Comparison of ENCODE assay signal across 18 cellular contexts in genomic region chr1:92194516-92194915, GRCh38. TPM values are rescaled to one million over a fixed set of nuclear protein-coding genes. Genes with fewer than 3 reads are reported as not detected.
DNase-seq lines count a peak whose midpoint lies in the region; ATAC-seq and TF ChIP-seq lines count a peak whose summit lies in the region.
"Had no signal": no experiment of that assay in that cellular context is flagged by ENCODE, and none has a peak within 500 bp of the region (broad histone marks: within the 10 kb centered on the region; RNA-seq: fewer than 3 reads in every experiment).

No MANE protein-coding gene starts in this region.

- WGBS in mammary epithelial cell (ENCODE audit: low coverage, missing lambda C conversion rate), result 39% methylated on average over 1 of the region's 1 CpG

- no peak overlapping the region for H3K27ac Mint-ChIP-seq in naive thymus-derived CD4-positive, alpha-beta T cell
- H3K27ac Mint-ChIP-seq: CD4-positive, alpha-beta T cell; IgD-negative memory B cell had no signal

- intact Hi-C loops in naive thymus-derived CD4-positive, alpha-beta T cell (cut with micrococcal nuclease), result loop anchor here in 1 of 2 donors (10.0 kb wide), 1 partner anchor 60 kb away; no protein-coding TSS in a partner anchor
- intact Hi-C loops in mammary epithelial cell (cut with micrococcal nuclease), result no loop called here

- H3K4me1 Mint-ChIP-seq in naive thymus-derived CD4-positive, alpha-beta T cell, result no peaks in the 10 kb centered on the region

- no peak for TF ChIP-seq POLR2A in NB4 (IDR thresholded peaks at IDR 0.05; ENCODE audit: extremely low read depth, insufficient read length)

- peaks cover 0 to 6% (median 0%) of the 10 kb centered on the region in 5 donors for H3K27me3 Mint-ChIP-seq in naive thymus-derived CD4-positive, alpha-beta T cell
- H3K27me3 Mint-ChIP-seq: CD4-positive, alpha-beta T cell had no signal

- in situ Hi-C loops in mammary epithelial cell (cut with MboI; ENCODE audit: low sequenced_read_pairs in 2 of 2), result no loop called here

- CTCF ChIA-PET in HEK293 (lab: Yijun Ruan, JAX), result no interaction called here
- CTCF ChIA-PET in naive thymus-derived CD4-positive, alpha-beta T cell (lab: Charles Lee), result no interaction called here
- CTCF ChIA-PET in mammary epithelial cell (lab: Charles Lee; ENCODE audit: low non-redundant PET), result no interaction called here

- TF ChIP-seq CTCF in HEK293 (tag by site-specific recombination; IDR thresholded peaks at IDR 0.05) (no peak), NB4 (IDR thresholded peaks at IDR 0.05; ENCODE audit: low read depth, low read length) (no peak), mammary epithelial cell (conservative IDR thresholded peaks at IDR 0.05 in 1 of 2, IDR thresholded peaks at IDR 0.05 in 1 of 2; ENCODE audit: extremely low read depth in 1 of 2, insufficient read depth in 1 of 2, low read depth in 1 of 2, low read length in 2 of 2) (no peak)

- BruUV-seq in mammary epithelial cell (replicated peaks; lab: Mats Ljungman, UMichigan), result no TSS peak

- dilution Hi-C loops in mammary epithelial cell (cut with HindIII; ENCODE audit: low sequenced_read_pairs), result no loop called here

- ATAC-seq in naive thymus-derived CD4-positive, alpha-beta T cell, result peak; percentile 31
- ATAC-seq in GM18909 (IDR thresholded peaks at IDR 0.05; ENCODE audit: poor library complexity, unreplicated experiment) (no peak), HG03196 (IDR thresholded peaks at IDR 0.05; ENCODE audit: unreplicated experiment) (no peak)

- H3K4me2 ChIP-seq in mammary epithelial cell (ENCODE audit: insufficient read depth, low read depth, low read length), result no peak overlapping the region

- H3K4me3 Mint-ChIP-seq in naive thymus-derived CD4-positive, alpha-beta T cell, result no peak overlapping the region
- H3K4me3 Mint-ChIP-seq: CD4-positive, alpha-beta T cell; IgD-negative memory B cell had no signal

- H4K20me1 ChIP-seq in mammary epithelial cell (ENCODE audit: insufficient read depth, low read length), result no peaks in the 10 kb centered on the region

- H3K9me3 ChIP-seq in HEK293 (ENCODE audit: control insufficient read depth, insufficient read depth, low read depth, low read length) (no peaks in the 10 kb centered on the region), mammary epithelial cell (replicated peaks; ENCODE audit: insufficient read depth, low read length) (no peaks in the 10 kb centered on the region)
- H3K9me3 ChIP-seq in naive thymus-derived CD4-positive, alpha-beta T cell (ENCODE audit: control insufficient read depth in 2 of 3, low read length in 3 of 3), result no peaks in the 10 kb centered on the region

- POLR2A ChIA-PET in HEK293 (lab: Yijun Ruan, JAX), result no interaction called here
- POLR2A ChIA-PET in naive thymus-derived CD4-positive, alpha-beta T cell (lab: Charles Lee), result no interaction called here

- H3K4me1 ChIP-seq in HEK293 (ENCODE audit: control insufficient read depth, insufficient read depth, low read length) (no peaks in the 10 kb centered on the region), mammary epithelial cell (ENCODE audit: insufficient read depth, low read length) (no peaks in the 10 kb centered on the region)
- no peaks in the 10 kb centered on the region for H3K4me1 ChIP-seq in naive thymus-derived CD4-positive, alpha-beta T cell (ENCODE audit: control insufficient read depth in 2 of 2, insufficient read depth in 2 of 2, low read length in 2 of 2)

- H3K79me2 ChIP-seq in mammary epithelial cell (ENCODE audit: insufficient read depth, low read length), result no peaks in the 10 kb centered on the region

- H3K36me3 Mint-ChIP-seq in naive thymus-derived CD4-positive, alpha-beta T cell, result no peaks in the 10 kb centered on the region
- H3K36me3 Mint-ChIP-seq: IgD-negative memory B cell had no signal

- no peak overlapping the region for H3K9ac ChIP-seq in mammary epithelial cell (ENCODE audit: insufficient read depth, low read length)

- H3K9me3 Mint-ChIP-seq in naive thymus-derived CD4-positive, alpha-beta T cell, result no peaks in the 10 kb centered on the region
- H3K9me3 Mint-ChIP-seq: CD4-positive, alpha-beta T cell; IgD-negative memory B cell had no signal

- H2AFZ ChIP-seq in mammary epithelial cell (ENCODE audit: low read depth, low read length), result no peak overlapping the region

- H3K27me3 ChIP-seq in naive thymus-derived CD4-positive, alpha-beta T cell (ENCODE audit: control insufficient read depth in 2 of 2, insufficient read depth in 2 of 2, low read length in 2 of 2), result no peaks in the 10 kb centered on the region
- no peaks in the 10 kb centered on the region for H3K27me3 ChIP-seq in mammary epithelial cell (ENCODE audit: insufficient read depth, low read length)

- H3K36me3 ChIP-seq in HEK293 (ENCODE audit: control insufficient read depth in 2 of 2, insufficient read depth in 1 of 2, low read length in 2 of 2) (no peaks in the 10 kb centered on the region), mammary epithelial cell (ENCODE audit: insufficient read depth, low read length) (no peaks in the 10 kb centered on the region)
- no peaks in the 10 kb centered on the region for H3K36me3 ChIP-seq in naive thymus-derived CD4-positive, alpha-beta T cell (ENCODE audit: control insufficient read depth in 2 of 3, insufficient read depth in 3 of 3, low read length in 3 of 3)

- H3K27ac ChIP-seq in HEK293 (ENCODE audit: extremely low read depth, low read depth, low read length) (no peak overlapping the region), mammary epithelial cell (ENCODE audit: insufficient read depth, low read depth, low read length) (no peak overlapping the region)
- no peak overlapping the region for H3K27ac ChIP-seq in naive thymus-derived CD4-positive, alpha-beta T cell (ENCODE audit: low read depth, low read length)

- DNase-seq in NB4 (ENCODE audit: low read depth), result peak; percentile 37
- DNase-seq in SKM-1 (lab: John Stamatoyannopoulos, UW; ENCODE audit: unreplicated experiment), result peak; percentile 8
- no peak for DNase-seq in naive thymus-derived CD4-positive, alpha-beta T cell
- DNase-seq in mammary epithelial cell, result no peak
- DNase-seq: CD4-positive, alpha-beta T cell; GOT3; NCI-H1048; NCI-H1436 treated with DMSO at 0.1 percent for 48 hours; NCI-H2029 treated with DMSO at 0.1 percent for 48 hours; NCI-H2171 treated with DMSO at 0.1 percent for 48 hours; NCI-H446 treated with DMSO at 0.1 percent for 48 hours; SHP77 had no signal

- H3K4me3 ChIP-seq in HEK293 (ENCODE audit: low read depth, low read length) (no peak overlapping the region), NB4 (ENCODE audit: low read depth, low read length) (no peak overlapping the region), mammary epithelial cell (replicated peaks in 1 of 3; ENCODE audit: insufficient read depth in 1 of 3, low read depth in 2 of 3, low read length in 3 of 3) (no peak overlapping the region)
- H3K4me3 ChIP-seq in naive thymus-derived CD4-positive, alpha-beta T cell (ENCODE audit: low read length), result no peak overlapping the region

TF ChIP-seq in HEK293, 187 proteins besides CTCF, POLR2A, EP300 and RAD21:
- TF ChIP-seq ZNF18 (tag by site-specific recombination; IDR thresholded peaks at IDR 0.05) (no peak), SCRT1 (tag by site-specific recombination; IDR thresholded peaks at IDR 0.05; ENCODE audit: borderline replicate concordance) (no peak), ZNF549 (tag by site-specific recombination; IDR thresholded peaks at IDR 0.05) (peak; percentile 84)
TF ChIP-seq in HEK293: peak in this region for 1.

RNA-seq across cellular contexts. Expression of gene C1orf146, which starts 23.2 kb away (rescaled TPM):
- total RNA-seq in naive thymus-derived CD4-positive, alpha-beta T cell, result not detected
- not detected for polyA plus RNA-seq in naive thymus-derived CD4-positive, alpha-beta T cell
- not detected for total RNA-seq in mammary epithelial cell
- polyA plus RNA-seq in mammary epithelial cell, result not detected
- not detected for polyA minus RNA-seq in mammary epithelial cell
- total RNA-seq: CD4-positive, alpha-beta T cell; HT1080; T-helper 2 cell treated with Interferon-gamma antibody and Interleukin-4, amounts not matched to agents 100 ng/mL and 5 ng/mL, for 36 hours had no signal
- polyA plus RNA-seq: IgD-negative memory B cell had no signal

Comparison
In these comparisons a context has a peak if more than half of its experiments do, and no peak if none do; other contexts are left out.
1. DNase-seq: peak in NB4 (single experiment) and SKM-1 (single experiment); none in naive thymus-derived CD4-positive, alpha-beta T cell (0 of 9) and mammary epithelial cell (single experiment).